In the genomic region with DNA sequence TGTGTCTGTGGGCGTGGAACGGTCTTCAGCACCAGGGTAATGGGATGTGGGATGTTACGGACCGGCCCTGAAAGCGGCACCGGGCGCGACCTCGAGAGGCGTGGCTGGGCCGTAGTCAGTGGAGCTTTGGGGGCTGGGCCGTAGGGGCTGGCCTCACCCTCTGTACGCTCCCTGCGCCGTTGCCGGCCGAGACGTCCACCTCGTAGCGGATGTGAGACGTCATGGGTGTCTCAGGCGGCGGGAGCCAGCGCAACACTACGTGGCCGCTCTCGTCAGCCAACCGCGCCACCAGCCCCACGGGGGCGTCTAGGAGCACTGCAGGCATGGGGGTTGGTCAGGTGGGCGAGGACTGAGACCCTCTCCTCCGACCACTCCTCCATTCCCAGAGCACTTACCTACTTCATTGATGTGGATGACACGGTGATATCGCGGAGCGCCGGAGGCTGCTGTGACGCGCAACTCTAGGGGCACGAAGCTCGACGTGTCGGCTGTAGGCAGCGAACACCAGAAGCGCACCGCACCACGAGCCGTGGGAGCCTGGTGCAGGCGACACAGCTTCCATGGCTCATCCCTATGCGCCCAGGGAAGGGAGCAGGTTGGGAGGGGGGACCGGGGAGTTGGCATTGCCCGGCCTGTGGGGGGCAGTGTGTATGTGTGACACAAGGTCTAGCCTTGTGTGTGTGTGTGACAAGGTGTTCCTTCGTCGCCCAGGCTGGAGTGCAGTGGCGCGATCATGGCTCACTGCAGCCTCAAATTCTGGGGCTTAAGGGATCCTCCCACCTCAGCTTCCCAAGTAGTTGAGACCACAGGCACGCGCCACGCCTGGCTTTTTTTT, we compare ENCODE assay signal across 8 cellular contexts. TPM values are rescaled to one million over a fixed set of nuclear protein-coding genes. Genes with fewer than 3 reads are reported as not detected.
A peak's percentile ranks its signal among the peaks of the same experiment; 100 is the strongest.
DNase-seq lines count a peak whose midpoint lies in the region; ATAC-seq and TF ChIP-seq lines count a peak whose summit lies in the region.

No MANE protein-coding gene starts in this region.

- intact Hi-C loops in sciatic nerve (cut with DNase I), result no loop called here

- peaks cover 7% of the 10 kb centered on the region for H3K4me1 ChIP-seq in cardiac muscle cell (ENCODE audit: low read depth)

- no peaks in the 10 kb centered on the region for H3K9me3 ChIP-seq in cardiac muscle cell (ENCODE audit: low read depth)

- no peaks in the 10 kb centered on the region for H3K36me3 ChIP-seq in cardiac muscle cell

- peak; percentile 42 for ATAC-seq in GM19452 (IDR thresholded peaks at IDR 0.05; ENCODE audit: unreplicated experiment)
- peak; percentile 41 for ATAC-seq in HG03558 (IDR thresholded peaks at IDR 0.05; ENCODE audit: extremely low read depth, unreplicated experiment)
- peak; percentile 44 for ATAC-seq in sciatic nerve

- H3K4me3 ChIP-seq in cardiac muscle cell, result peak overlapping the region; percentile 13

- peak; percentile 89 for DNase-seq in COLO829 (ENCODE audit: low spot score)
- DNase-seq in RPMI8226, result peak; percentile 97
- DNase-seq in activated gamma-delta T cell (lab: John Stamatoyannopoulos, UW), result peak; percentile 76
- DNase-seq in cardiac muscle cell (ENCODE audit: low read depth in 1 of 2, low spot score in 1 of 2), result peak; percentile 63 to 93
- DNase-seq in sciatic nerve (ENCODE audit: low spot score), result no peak
- no peak for DNase-seq in GF-D8 (lab: John Stamatoyannopoulos, UW)

- TF ChIP-seq CTCF in cardiac muscle cell (IDR thresholded peaks at IDR 0.05; ENCODE audit: low read depth, low read length), result peak; percentile 24

- no peaks in the 10 kb centered on the region for H3K27me3 ChIP-seq in cardiac muscle cell

- H3K27ac ChIP-seq in cardiac muscle cell, result no peak overlapping the region

RNA-seq across cellular contexts. Expression of gene EPOR, which starts 2.4 kb away (rescaled TPM):
- 47.1 and 53.7 TPM in 2 replicates for total RNA-seq in cardiac muscle cell
- polyA plus RNA-seq in cardiac muscle cell, result 46.8 and 54.0 TPM in 2 replicates
- 5.2 TPM for total RNA-seq in sciatic nerve

RNA-seq across cellular contexts. Expression of gene SWSAP1, which starts 7.3 kb away (rescaled TPM):
- total RNA-seq in cardiac muscle cell (2.1 and 5.4 TPM in 2 replicates), sciatic nerve (1.3 TPM)
- polyA plus RNA-seq in cardiac muscle cell, result 7.2 and 7.5 TPM in 2 replicates

RNA-seq across cellular contexts. Expression of gene PLPPR2, which starts 26.5 kb away (rescaled TPM):
- total RNA-seq in cardiac muscle cell (7.3 and 13.4 TPM in 2 replicates), sciatic nerve (27.5 TPM)
- polyA plus RNA-seq in cardiac muscle cell, result 14.9 and 15.6 TPM in 2 replicates

RNA-seq across cellular contexts. Expression of gene CCDC159, which starts 35.4 kb away (rescaled TPM):
- total RNA-seq in cardiac muscle cell (3.8 and 9.3 TPM in 2 replicates), sciatic nerve (42.7 TPM)
- 8.7 and 9.7 TPM in 2 replicates for polyA plus RNA-seq in cardiac muscle cell

RNA-seq across cellular contexts. Expression of gene TMEM205, which starts 35.7 kb away (rescaled TPM):
- total RNA-seq in cardiac muscle cell (137 and 250 TPM in 2 replicates), sciatic nerve (58.0 TPM)
- polyA plus RNA-seq in cardiac muscle cell, result 110 and 154 TPM in 2 replicates

Comparison
In these comparisons a context has a peak if more than half of its experiments do, and no peak if none do; other contexts are left out.
1. DNase-seq: peak in COLO829 (single experiment), RPMI8226 (single experiment), activated gamma-delta T cell (single experiment) and cardiac muscle cell (2 of 2); none in sciatic nerve (single experiment) and GF-D8 (single experiment).
2. Peak in every context shown above with its lines, with median percentiles within 50 percentile points of each other: ATAC-seq.